ENCODE assay signal across 22 cellular contexts in the genomic region with DNA sequence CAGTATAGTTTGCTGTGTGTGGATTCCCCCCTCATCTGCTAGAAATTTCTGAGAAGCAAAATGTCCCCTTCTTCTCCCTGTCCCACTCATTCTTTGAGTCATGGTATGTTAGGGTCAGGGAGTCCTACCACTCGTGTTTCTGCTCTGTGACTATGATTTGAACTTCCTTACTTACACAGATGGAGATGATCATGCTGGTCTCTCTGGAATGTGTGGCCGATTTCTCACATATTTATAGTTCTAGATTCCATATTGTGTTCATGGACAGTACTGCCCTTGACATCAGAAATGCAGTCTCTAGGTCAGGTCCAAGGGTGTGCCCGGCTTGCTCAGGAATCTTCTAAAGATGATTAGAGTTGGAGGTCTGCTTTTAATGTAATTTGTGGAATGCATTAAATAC.
"Had no signal": no experiment of that assay in that cellular context is flagged by ENCODE, and none has a peak within 500 bp of the region (broad histone marks: within the 10 kb centered on the region; RNA-seq: fewer than 3 reads in every experiment).

No MANE protein-coding gene starts in this region.

- H3K9me3 Mint-ChIP-seq: activated naive CD4-positive, alpha-beta T cell treated with anti-CD3 and anti-CD28 coated beads for 36 hours; activated T-cell treated with anti-CD3 and anti-CD28 coated beads, Interleukin-2, amount 50 U/mL, for 4 hours; brain; neural progenitor cell; stimulated activated effector memory CD8-positive, alpha-beta T cell treated with anti-CD3 and anti-CD28 coated beads, Interleukin-12 subunit alpha, Interleukin-12 subunit beta, amount 100 ng/mL, for 72 hours had no signal

- H3K27ac Mint-ChIP-seq: activated naive CD4-positive, alpha-beta T cell treated with anti-CD3 and anti-CD28 coated beads for 36 hours; stimulated activated effector memory CD8-positive, alpha-beta T cell treated with anti-CD3 and anti-CD28 coated beads, Interleukin-12 subunit alpha, Interleukin-12 subunit beta, amount 100 ng/mL, for 72 hours had no signal

- ATAC-seq: activated T-cell treated with anti-CD3 and anti-CD28 coated beads, Interleukin-2, amount 50 U/mL, for 4 hours; esophagus mucosa; foreskin keratinocyte; left lung; right lobe of liver; stimulated activated effector memory CD8-positive, alpha-beta T cell treated with anti-CD3 and anti-CD28 coated beads, Interleukin-12 subunit alpha, Interleukin-12 subunit beta, amount 100 ng/mL, for 72 hours had no signal

- H3K4me3 ChIP-seq: left lung, neural progenitor cell, right lobe of liver, stomach had no signal

- H3K27me3 Mint-ChIP-seq: brain had no signal

- H3K4me1 Mint-ChIP-seq: naive B cell; stimulated activated effector memory CD8-positive, alpha-beta T cell treated with anti-CD3 and anti-CD28 coated beads, Interleukin-12 subunit alpha, Interleukin-12 subunit beta, amount 100 ng/mL, for 72 hours had no signal

- H3K27ac ChIP-seq: foreskin keratinocyte, left lung, neural progenitor cell, right lobe of liver, SK-N-MC, stomach had no signal

- H3K9me3 ChIP-seq: left lung, right lobe of liver, stomach had no signal

- H3K4me3 Mint-ChIP-seq: activated naive CD4-positive, alpha-beta T cell treated with anti-CD3 and anti-CD28 coated beads for 36 hours; activated T-cell treated with anti-CD3 and anti-CD28 coated beads, Interleukin-2, amount 50 U/mL, for 4 hours; brain; naive B cell; neural progenitor cell; stimulated activated effector memory CD8-positive, alpha-beta T cell treated with anti-CD3 and anti-CD28 coated beads, Interleukin-12 subunit alpha, Interleukin-12 subunit beta, amount 100 ng/mL, for 72 hours had no signal

- DNase-seq: activated CD4-positive, alpha-beta T cell treated with anti-CD3 and anti-CD28 coated beads, Interleukin-2, amount 50 U/mL, for 1 hour; activated CD4-positive, CD25-positive, alpha-beta regulatory T cell treated with anti-CD3 and anti-CD28 coated beads, Interleukin-2, amount 50 U/mL, for 72 hours; activated CD8-positive, alpha-beta memory T cell treated with anti-CD3 and anti-CD28 coated beads, Interleukin-2, amount 50 U/mL, for 4 hours; activated naive CD4-positive, alpha-beta T cell treated with anti-CD3 and anti-CD28 coated beads for 36 hours; activated T-cell treated with anti-CD3 and anti-CD28 coated beads, Interleukin-2, amount 50 U/mL, for 4 hours; central memory CD4-positive, alpha-beta T cell; cortex of kidney; effector CD4-positive, alpha-beta T cell; glutamatergic neuron; hypothalamus; kidney; left lung; naive B cell; right lobe of liver; stimulated activated CD4-positive, alpha-beta T cell treated with anti-CD3 and anti-CD28 coated beads, Interleukin-4, amount 100 ng/mL, for 24 hours; stomach had no signal

- H3K4me1 ChIP-seq: foreskin keratinocyte, left lung, right lobe of liver had no signal

- H3K4me2 ChIP-seq: neural progenitor cell had no signal

- H3K36me3 Mint-ChIP-seq: naive B cell; stimulated activated effector memory CD8-positive, alpha-beta T cell treated with anti-CD3 and anti-CD28 coated beads, Interleukin-12 subunit alpha, Interleukin-12 subunit beta, amount 100 ng/mL, for 72 hours had no signal

- H2AFZ ChIP-seq: neural progenitor cell had no signal

- H3K36me3 ChIP-seq: left lung, neural progenitor cell, right lobe of liver, stomach had no signal

- H3K27me3 ChIP-seq: foreskin keratinocyte, left lung, neural progenitor cell, right lobe of liver, stomach had no signal

- H3K9ac ChIP-seq: neural progenitor cell had no signal
